13 cellular contexts compared by ENCODE assay signal in the genomic region with DNA sequence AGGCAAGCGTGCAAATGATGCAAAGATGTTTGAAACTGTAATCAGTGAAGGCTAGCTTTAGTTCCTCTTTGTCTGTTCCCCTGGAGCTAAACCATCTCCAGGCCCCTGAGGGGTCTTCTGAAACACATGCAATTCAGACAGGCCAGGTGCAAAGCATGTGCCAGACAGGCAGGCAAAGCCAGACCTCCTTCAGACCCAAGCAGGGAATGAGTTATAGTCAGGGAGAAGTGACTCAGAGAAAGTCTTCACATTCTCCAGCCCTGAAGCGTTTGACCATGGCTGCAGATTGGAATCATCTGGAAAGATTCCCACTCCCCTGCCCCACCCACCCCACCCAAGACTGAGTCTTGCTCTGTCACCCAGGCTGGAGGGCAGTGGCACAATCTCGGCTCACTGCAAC.
A peak's percentile ranks its signal among the peaks of the same experiment; 100 is the strongest.
DNase-seq lines count a peak whose midpoint lies in the region; ATAC-seq and TF ChIP-seq lines count a peak whose summit lies in the region.
"Had no signal": no experiment of that assay in that cellular context is flagged by ENCODE, and none has a peak within 500 bp of the region (broad histone marks: within the 10 kb centered on the region; RNA-seq: fewer than 3 reads in every experiment).

No MANE protein-coding gene starts in this region.

- no peak overlapping the region for H3K9ac ChIP-seq in trophoblast cell (ENCODE audit: low read length)

- DNase-seq in EL (peak; percentile 79), amniotic stem cell (lab: John Stamatoyannopoulos, UW) (peak; percentile 31), foreskin keratinocyte (peak in 1 of 2 donors; percentile 71), trophoblast cell (peak; percentile 41 to 45), SIG-M5 treated with dmso at 0.1 percent for 504 hours (lab: John Stamatoyannopoulos, UW; ENCODE audit: unreplicated experiment) (no peak), NCI-H2227 (lab: John Stamatoyannopoulos, UW; ENCODE audit: unreplicated experiment) (no peak)
- no peak for DNase-seq in stimulated activated CD4-positive, alpha-beta T cell treated with anti-CD3 and anti-CD28 coated beads, Interleukin-15, amount 100 ng/mL, for 24 hours
- DNase-seq: C1 segment of cervical spinal cord, NCI-H2107 had no signal

- H3K4me3 ChIP-seq in trophoblast cell (ENCODE audit: low read depth, low read length), result no peak overlapping the region
- H3K4me3 ChIP-seq: GM12878, HAP-1, SK-N-MC had no signal

- H3K18ac ChIP-seq in trophoblast cell (ENCODE audit: low read length), result no peak overlapping the region

- TF ChIP-seq CTCF in foreskin keratinocyte (conservative IDR thresholded peaks at IDR 0.05), result no peak

- H3K79me2 ChIP-seq in trophoblast cell (ENCODE audit: control insufficient read depth, insufficient read depth, low read length, poor library complexity), result no peaks in the 10 kb centered on the region

- H3K79me1 ChIP-seq in trophoblast cell (ENCODE audit: low read length), result peaks cover 18% of the 10 kb centered on the region

- peak overlapping the region; percentile 49 for H4K91ac ChIP-seq in trophoblast cell (ENCODE audit: low read depth, low read length)

- no CpG with 5 or more reads among the region's 3 CpGs for WGBS in trophoblast cell (ENCODE audit: extremely low coverage, insufficient coverage, insufficient read length)

- H2BK120ac ChIP-seq in trophoblast cell (ENCODE audit: insufficient read depth, low read length, poor library complexity), result no peak overlapping the region

- H4K8ac ChIP-seq in trophoblast cell (ENCODE audit: low read depth, low read length), result no peak overlapping the region

- no peaks in the 10 kb centered on the region for H3K36me3 ChIP-seq in trophoblast cell (ENCODE audit: control insufficient read depth in 1 of 2, insufficient read depth in 2 of 2, low read length in 2 of 2)
- H3K36me3 ChIP-seq: HAP-1 had no signal

- H3K27ac ChIP-seq in foreskin keratinocyte (no peak overlapping the region), trophoblast cell (ENCODE audit: low read depth, low read length) (peak overlapping the region; percentile 66)
- H3K27ac ChIP-seq: SK-N-MC had no signal

- no peak overlapping the region for H3K4ac ChIP-seq in trophoblast cell (ENCODE audit: low read depth, low read length)

- H3K14ac ChIP-seq in trophoblast cell (ENCODE audit: low read length), result no peak overlapping the region

- no peak overlapping the region for H2AK5ac ChIP-seq in trophoblast cell (ENCODE audit: low read length)

- H2BK5ac ChIP-seq in trophoblast cell (ENCODE audit: low read depth, low read length, poor library complexity), result no peak overlapping the region

- H3K27me3 ChIP-seq in foreskin keratinocyte (no peaks in the 10 kb centered on the region), trophoblast cell (ENCODE audit: insufficient read depth, low read length) (no peaks in the 10 kb centered on the region)

- no peak overlapping the region for H2AFZ ChIP-seq in trophoblast cell (ENCODE audit: insufficient read depth, low read length, poor library complexity)

- no peak overlapping the region for H3K23ac ChIP-seq in trophoblast cell (ENCODE audit: low read length)

- no peak overlapping the region for H2BK12ac ChIP-seq in trophoblast cell (ENCODE audit: low read length)

- no peak overlapping the region for H4K12ac ChIP-seq in trophoblast cell (ENCODE audit: low read depth, low read length)

- ATAC-seq in foreskin keratinocyte (peak; percentile 56), GM18517 (IDR thresholded peaks at IDR 0.05; ENCODE audit: unreplicated experiment) (no peak)
- ATAC-seq: GM12878 had no signal

- H3K4me2 ChIP-seq in trophoblast cell (ENCODE audit: low read length), result no peak overlapping the region

- H3K4me1 ChIP-seq in foreskin keratinocyte (no peaks in the 10 kb centered on the region), trophoblast cell (ENCODE audit: control insufficient read depth in 1 of 2, insufficient read depth in 2 of 2, low read length in 2 of 2) (peaks cover 2 to 3% of the 10 kb centered on the region in 2 experiments)
- H3K4me1 ChIP-seq: HAP-1 had no signal

- H3K9me3 ChIP-seq in trophoblast cell (ENCODE audit: insufficient read depth, low read depth, low read length), result peaks cover 3% of the 10 kb centered on the region
- H3K9me3 ChIP-seq: HAP-1 had no signal

Comparison
In these comparisons a context has a peak if more than half of its experiments do, and no peak if none do; other contexts are left out.
1. DNase-seq: peak in EL (single experiment), amniotic stem cell (single experiment) and trophoblast cell (2 of 2); none in stimulated activated CD4-positive, alpha-beta T cell treated with anti-CD3 and anti-CD28 coated beads, Interleukin-15, amount 100 ng/mL, for 24 hours (single experiment), SIG-M5 treated with dmso at 0.1 percent for 504 hours (single experiment) and NCI-H2227 (single experiment).